ENCODE assay signal across 9 cellular contexts in the genomic region with DNA sequence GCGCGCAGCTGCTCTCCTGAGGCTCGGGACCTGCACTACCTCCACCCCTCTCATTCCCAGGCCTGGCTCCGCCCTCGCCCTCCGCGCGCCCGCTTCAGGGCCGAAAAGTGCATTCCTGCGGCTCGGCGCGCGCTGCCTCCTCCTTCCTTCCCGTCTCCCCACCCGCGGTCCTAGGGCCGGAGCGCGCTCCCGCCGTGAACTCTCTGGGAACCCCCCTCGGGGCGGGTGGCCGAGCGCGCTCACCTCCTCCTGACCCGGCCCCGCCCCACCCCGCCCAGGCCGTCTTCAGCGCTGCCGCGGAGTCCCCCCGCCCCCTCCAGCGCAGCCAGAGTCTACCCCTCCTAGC. TPM values are rescaled to one million over a fixed set of nuclear protein-coding genes. Genes with fewer than 3 reads are reported as not detected.
DNase-seq lines count a peak whose midpoint lies in the region; ATAC-seq, FAIRE-seq and TF ChIP-seq lines count a peak whose summit lies in the region.
"Had no signal": no experiment of that assay in that cellular context is flagged by ENCODE, and none has a peak within 500 bp of the region (broad histone marks: within the 10 kb centered on the region; RNA-seq: fewer than 3 reads in every experiment).

No MANE protein-coding gene starts in this region.

- H3K27ac ChIP-seq in stomach, result peak overlapping the region; percentile 96 to 99 (median 99)

- 0 to 1% (median 1%) methylated on average over 30 to 37 of the region's 37 CpGs for WGBS in stomach, 5 donors

- H3K4me3 Mint-ChIP-seq in nephron progenitor cell, result peak overlapping the region; percentile 92

- TF ChIP-seq EP300 in stomach (IDR thresholded peaks at IDR 0.05), result no peak

- H3K4me1 Mint-ChIP-seq in nephron progenitor cell, result peaks cover 81% of the 10 kb centered on the region

- TF ChIP-seq POLR2A in stomach (IDR thresholded peaks at IDR 0.05), result no peak

- no peaks in the 10 kb centered on the region for H3K27me3 ChIP-seq in stomach

- no peaks in the 10 kb centered on the region for H3K36me3 Mint-ChIP-seq in nephron progenitor cell (ENCODE audit: low read depth)

- H3K9me3 Mint-ChIP-seq in nephron progenitor cell, result no peaks in the 10 kb centered on the region

- DNase-seq in D721Med (ENCODE audit: insufficient read length, low spot score) (peak; percentile 91), KG1 (lab: John Stamatoyannopoulos, UW) (peak; percentile 43), SIG-M5 (lab: John Stamatoyannopoulos, UW) (peak; percentile 45), fibroblast of the conjunctiva (ENCODE audit: low read depth) (peak; percentile 83), nephron progenitor cell (peak; percentile 94), stomach (peak; percentile 89)
- DNase-seq in activated gamma-delta T cell treated with anti-CD3 and anti-CD28 coated beads, Interleukin-2, amount 50 U/mL, for 16 hours (ENCODE audit: low read depth), result peak; percentile 78

- H3K4me3 ChIP-seq in stomach, result peak overlapping the region; percentile 63 to 88 (median 83)

- TF ChIP-seq CTCF in D721Med (IDR thresholded peaks at IDR 0.05; ENCODE audit: insufficient read depth, missing control alignments) (no peak), nephron progenitor cell (IDR thresholded peaks at IDR 0.05) (no peak), stomach (IDR thresholded peaks at IDR 0.05) (no peak)

- H3K9me3 ChIP-seq in stomach, result no peaks in the 10 kb centered on the region

- no peaks in the 10 kb centered on the region for H3K27me3 Mint-ChIP-seq in nephron progenitor cell (ENCODE audit: low read depth, poor library complexity)

- FAIRE-seq in D721Med (lab: Jason Lieb, UNC), result no peak
- FAIRE-seq: islet of Langerhans had no signal

- H3K4me1 ChIP-seq in stomach, result peaks cover 71 to 91% (median 89%) of the 10 kb centered on the region in 4 donors

- peak; percentile 51 for ATAC-seq in GM21619 (IDR thresholded peaks at IDR 0.05; ENCODE audit: unreplicated experiment)

- intact Hi-C loops in stomach (cut with DNase I; ENCODE audit: low total_unique reads), result no loop called here

- peak overlapping the region; percentile 94 for H3K27ac Mint-ChIP-seq in nephron progenitor cell

- H3K36me3 ChIP-seq in stomach, result peaks cover 0 to 3% (median 0%) of the 10 kb centered on the region in 4 donors

RNA-seq across cellular contexts. Expression of a gene that starts 11.2 kb away (rescaled TPM):
- total RNA-seq in stomach, result 10 to 100 TPM in 2 of 5 donors, 1 to 10 TPM in 3; 2.0 to 26.5 (median 9.5) TPM
- polyA plus RNA-seq in stomach, result 10 to 100 TPM in 1 of 3 donors, 1 to 10 TPM in 2; 4.9 to 37.7 (median 9.6) TPM

RNA-seq across cellular contexts. Expression of a gene that starts 13.8 kb away (rescaled TPM):
- total RNA-seq in stomach, result 10 to 100 TPM in 1 of 5 donors, 1 to 10 TPM in 2, not detected in 2; 4.6 to 29.5 (median 5.7) TPM
- 1 to 10 TPM in 2 of 3 donors, under 1 TPM in 1; 0.56 to 3.8 (median 1.7) TPM for polyA plus RNA-seq in stomach

RNA-seq across cellular contexts. Expression of a gene that starts 40.1 kb away (rescaled TPM):
- total RNA-seq in stomach, result 100 to 1,000 TPM in 2 of 5 donors, 10 to 100 TPM in 3; 30.3 to 334 (median 38.9) TPM
- polyA plus RNA-seq in stomach, result 10 to 100 TPM in 1 of 3 donors, 1 to 10 TPM in 2; 4.6 to 52.6 (median 5.7) TPM

RNA-seq across cellular contexts. Expression of a gene that starts 40.3 kb away (rescaled TPM):
- total RNA-seq in stomach, result 10 to 100 TPM in 3 of 5 donors, 1 to 10 TPM in 2; 4.1 to 37.5 (median 10.3) TPM
- polyA plus RNA-seq in stomach, result 1 to 10 TPM; 4.0 to 4.9 (median 4.1) TPM

RNA-seq across cellular contexts. Expression of a gene that starts 47.3 kb away (rescaled TPM):
- total RNA-seq in stomach, result 10 to 100 TPM in 1 of 5 donors, 1 to 10 TPM in 4; 3.3 to 43.2 (median 6.6) TPM
- 10 to 100 TPM in 1 of 3 donors, under 1 TPM in 2; 0.15 to 13.1 (median 0.75) TPM for polyA plus RNA-seq in stomach

Comparison
In these comparisons a context has a peak if more than half of its experiments do, and no peak if none do; other contexts are left out.
1. Peak in every context shown above with its lines: DNase-seq, ATAC-seq, H3K4me3 ChIP-seq and H3K27ac ChIP-seq.
2. DNase-seq: peak in every context shown above with its lines; median percentile 94 in nephron progenitor cell; 91 in D721Med; 89 in stomach; 83 in fibroblast of the conjunctiva; 78 in activated gamma-delta T cell treated with anti-CD3 and anti-CD28 coated beads, Interleukin-2, amount 50 U/mL, for 16 hours; 45 in SIG-M5; 43 in KG1.